1 cellular context compared by ENCODE assay signal in genomic region chr3:161770532-161771386, GRCh38.
TF ChIP-seq lines count a peak whose summit lies in the region.

No MANE protein-coding gene starts in this region.

TF ChIP-seq in GM12878, 131 proteins besides CTCF, POLR2A, EP300 and RAD21 (continued from another document):
- no peak for TF ChIP-seq ZBTB11 (CRISPR knock-in tag; IDR thresholded peaks at IDR 0.05)
- TF ChIP-seq, protein P1, sequence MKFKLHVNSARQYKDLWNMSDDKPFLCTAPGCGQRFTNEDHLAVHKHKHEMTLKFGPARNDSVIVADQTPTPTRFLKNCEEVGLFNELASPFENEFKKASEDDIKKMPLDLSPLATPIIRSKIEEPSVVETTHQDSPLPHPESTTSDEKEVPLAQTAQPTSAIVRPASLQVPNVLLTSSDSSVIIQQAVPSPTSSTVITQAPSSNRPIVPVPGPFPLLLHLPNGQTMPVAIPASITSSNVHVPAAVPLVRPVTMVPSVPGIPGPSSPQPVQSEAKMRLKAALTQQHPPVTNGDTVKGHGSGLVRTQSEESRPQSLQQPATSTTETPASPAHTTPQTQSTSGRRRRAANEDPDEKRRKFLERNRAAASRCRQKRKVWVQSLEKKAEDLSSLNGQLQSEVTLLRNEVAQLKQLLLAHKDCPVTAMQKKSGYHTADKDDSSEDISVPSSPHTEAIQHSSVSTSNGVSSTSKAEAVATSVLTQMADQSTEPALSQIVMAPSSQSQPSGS (IDR thresholded peaks at IDR 0.05; ENCODE audit: low read length): peak; percentile 71
- no peak for TF ChIP-seq BACH1 (IDR thresholded peaks at IDR 0.05; ENCODE audit: borderline replicate concordance)
- peak; percentile 66; the same call in 1 of the 2 replicates for TF ChIP-seq CHD2 (IDR thresholded peaks at IDR 0.05; ENCODE audit: borderline replicate concordance, low read depth, low read length)
- TF ChIP-seq MTA2 (IDR thresholded peaks at IDR 0.05; ENCODE audit: low read depth): peak; percentile 77
- TF ChIP-seq MEF2B (IDR thresholded peaks at IDR 0.05; ENCODE audit: partially characterized antibody, poor library complexity, severe bottlenecking): peak; percentile 17
- peak; percentile 84 for TF ChIP-seq NFIC (IDR thresholded peaks at IDR 0.05; ENCODE audit: low read depth, low read length)
- TF ChIP-seq BCL11A (IDR thresholded peaks at IDR 0.05; ENCODE audit: low read depth, low read length): peak; percentile 81
- TF ChIP-seq SPI1 (IDR thresholded peaks at IDR 0.05; ENCODE audit: borderline replicate concordance, insufficient read depth, low read depth, low read length): peak; percentile 55; the same call in 1 of the 2 replicates
- no peak for TF ChIP-seq FOS (IDR thresholded peaks at IDR 0.05; ENCODE audit: borderline replicate concordance, extremely low read depth, insufficient read length)
- TF ChIP-seq ATF7 (IDR thresholded peaks at IDR 0.05; ENCODE audit: low read depth): peak; percentile 90
- TF ChIP-seq, protein P2, sequence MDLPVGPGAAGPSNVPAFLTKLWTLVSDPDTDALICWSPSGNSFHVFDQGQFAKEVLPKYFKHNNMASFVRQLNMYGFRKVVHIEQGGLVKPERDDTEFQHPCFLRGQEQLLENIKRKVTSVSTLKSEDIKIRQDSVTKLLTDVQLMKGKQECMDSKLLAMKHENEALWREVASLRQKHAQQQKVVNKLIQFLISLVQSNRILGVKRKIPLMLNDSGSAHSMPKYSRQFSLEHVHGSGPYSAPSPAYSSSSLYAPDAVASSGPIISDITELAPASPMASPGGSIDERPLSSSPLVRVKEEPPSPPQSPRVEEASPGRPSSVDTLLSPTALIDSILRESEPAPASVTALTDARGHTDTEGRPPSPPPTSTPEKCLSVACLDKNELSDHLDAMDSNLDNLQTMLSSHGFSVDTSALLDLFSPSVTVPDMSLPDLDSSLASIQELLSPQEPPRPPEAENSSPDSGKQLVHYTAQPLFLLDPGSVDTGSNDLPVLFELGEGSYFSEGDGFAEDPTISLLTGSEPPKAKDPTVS (IDR thresholded peaks at IDR 0.05; ENCODE audit: low read depth, low read length): no peak
- no peak for TF ChIP-seq ZZZ3 (IDR thresholded peaks at IDR 0.05; ENCODE audit: control insufficient read depth, insufficient read length, low read depth)
- TF ChIP-seq SP1 (IDR thresholded peaks at IDR 0.05; ENCODE audit: low read depth, low read length): peak; percentile 42
- TF ChIP-seq IRF4 (IDR thresholded peaks at IDR 0.05; ENCODE audit: low read depth, low read length): peak; percentile 46; the same call in 1 of the 2 replicates
- TF ChIP-seq CBX5 (IDR thresholded peaks at IDR 0.05; ENCODE audit: low read depth): no peak
- no peak for TF ChIP-seq NR2C1 (IDR thresholded peaks at IDR 0.05)
- TF ChIP-seq NR2F1 (conservative IDR thresholded peaks at IDR 0.05): 0 out of 2 replicates have a peak, but pooled peaks have one; percentile 32
- TF ChIP-seq KLF5 (IDR thresholded peaks at IDR 0.05; ENCODE audit: partially characterized antibody): no peak
- TF ChIP-seq ESRRA (IDR thresholded peaks at IDR 0.05; ENCODE audit: low read length): no peak
TF ChIP-seq in GM12878: peak in this region for 31.
